Comparison of ENCODE assay signal across 34 cellular contexts in the genomic region with DNA sequence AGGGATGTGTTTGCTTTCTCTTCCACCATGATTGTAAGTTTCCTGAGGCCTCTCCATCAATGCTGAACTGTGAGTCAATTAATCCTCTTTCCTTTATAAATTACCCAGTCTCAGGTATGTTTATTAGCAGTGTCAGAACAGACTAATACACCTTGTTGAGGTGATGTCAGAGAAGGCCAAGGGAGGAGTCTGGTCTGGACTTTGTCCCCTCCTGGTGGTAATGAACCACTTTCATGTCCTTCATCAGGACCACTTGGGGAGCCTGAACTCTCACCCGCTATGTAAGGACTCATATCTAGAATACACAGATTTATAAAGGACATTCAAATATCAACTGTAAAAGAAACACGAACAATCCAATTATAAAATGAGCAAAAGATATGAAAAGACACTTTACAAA. TPM values are rescaled to one million over a fixed set of nuclear protein-coding genes. Genes with fewer than 3 reads are reported as not detected.
"Had no signal": no experiment of that assay in that cellular context is flagged by ENCODE, and none has a peak within 500 bp of the region (broad histone marks: within the 10 kb centered on the region; RNA-seq: fewer than 3 reads in every experiment).

No MANE protein-coding gene starts in this region.

- H3K27ac ChIP-seq: colonic mucosa, epithelial cell of prostate, esophagus squamous epithelium, gastrocnemius medialis, heart right ventricle, left lung, lower lobe of right lung had no signal

- FAIRE-seq: endometrium, islet of Langerhans, keratinocyte had no signal

- H3K36me3 Mint-ChIP-seq: naive B cell had no signal

- H3K36me3 ChIP-seq: colonic mucosa, esophagus squamous epithelium, gastrocnemius medialis, heart right ventricle, left lung, lower lobe of right lung had no signal

- DNase-seq: colonic mucosa; cortex of kidney; effector CD8-positive, alpha-beta T cell; effector memory CD8-positive, alpha-beta T cell; endodermal cell; erythroblast; esophagus squamous epithelium; foreskin fibroblast; foreskin melanocyte; gastrocnemius medialis; glutamatergic neuron; head of caudate nucleus; heart right ventricle; hippocampal formation; left cardiac atrium; left lung; left ventricle myocardium superior; lower lobe of right lung; mesenchymal stem cell; mucosa of descending colon; naive B cell had no signal

- H3K27me3 ChIP-seq: colonic mucosa, gastrocnemius medialis, heart right ventricle, left lung had no signal

- H3K9me3 ChIP-seq: colonic mucosa, esophagus squamous epithelium, gastrocnemius medialis, lower lobe of right lung, mucosa of descending colon had no signal

- ATAC-seq: effector memory CD8-positive, alpha-beta T cell; esophagus mucosa; gastrocnemius medialis; heart right ventricle; left cardiac atrium; left lung; left ventricle myocardium superior; lower lobe of right lung; mucosa of descending colon had no signal

- H3K27me3 Mint-ChIP-seq: dendritic cell treated with granulocyte-macrophage colony-stimulating factor and Interleukin-4, amounts not matched to agents 40 ng/mL and 50 ng/mL, for 4 days; naive B cell had no signal

- H3K4me1 Mint-ChIP-seq: endodermal cell, naive B cell had no signal

- H3K4me3 ChIP-seq: colonic mucosa, esophagus squamous epithelium, gastrocnemius medialis, heart right ventricle, left lung, lower lobe of right lung, mucosa of descending colon had no signal

- H3K4me3 Mint-ChIP-seq: dendritic cell treated with granulocyte-macrophage colony-stimulating factor and Interleukin-4, amounts not matched to agents 40 ng/mL and 50 ng/mL, for 4 days; effector memory CD8-positive, alpha-beta T cell; endodermal cell; mesothelial cell of epicardium; naive B cell had no signal

- H3K4me1 ChIP-seq: colonic mucosa, left lung had no signal

- H3K27ac Mint-ChIP-seq: dendritic cell treated with granulocyte-macrophage colony-stimulating factor and Interleukin-4, amounts not matched to agents 40 ng/mL and 50 ng/mL, for 4 days; effector memory CD8-positive, alpha-beta T cell; endodermal cell; mesothelial cell of epicardium; naive B cell had no signal

RNA-seq across cellular contexts. Expression of gene CTAGE1, which starts 2.9 kb away (rescaled TPM):
- total RNA-seq: colonic mucosa, dermis microvascular lymphatic vessel endothelial cell, endodermal cell, esophagus mucosa, esophagus squamous epithelium, gastrocnemius medialis, glomerular endothelial cell, kidney epithelial cell, left cardiac atrium, left lung, left ventricle myocardium superior, lower leg skin, lower lobe of right lung, lung microvascular endothelial cell, mesenteric fat pad, mucosa of descending colon had no signal
- polyA plus RNA-seq: heart right ventricle, keratinocyte had no signal
